ENCODE assay signal across 8 cellular contexts in the genomic region with DNA sequence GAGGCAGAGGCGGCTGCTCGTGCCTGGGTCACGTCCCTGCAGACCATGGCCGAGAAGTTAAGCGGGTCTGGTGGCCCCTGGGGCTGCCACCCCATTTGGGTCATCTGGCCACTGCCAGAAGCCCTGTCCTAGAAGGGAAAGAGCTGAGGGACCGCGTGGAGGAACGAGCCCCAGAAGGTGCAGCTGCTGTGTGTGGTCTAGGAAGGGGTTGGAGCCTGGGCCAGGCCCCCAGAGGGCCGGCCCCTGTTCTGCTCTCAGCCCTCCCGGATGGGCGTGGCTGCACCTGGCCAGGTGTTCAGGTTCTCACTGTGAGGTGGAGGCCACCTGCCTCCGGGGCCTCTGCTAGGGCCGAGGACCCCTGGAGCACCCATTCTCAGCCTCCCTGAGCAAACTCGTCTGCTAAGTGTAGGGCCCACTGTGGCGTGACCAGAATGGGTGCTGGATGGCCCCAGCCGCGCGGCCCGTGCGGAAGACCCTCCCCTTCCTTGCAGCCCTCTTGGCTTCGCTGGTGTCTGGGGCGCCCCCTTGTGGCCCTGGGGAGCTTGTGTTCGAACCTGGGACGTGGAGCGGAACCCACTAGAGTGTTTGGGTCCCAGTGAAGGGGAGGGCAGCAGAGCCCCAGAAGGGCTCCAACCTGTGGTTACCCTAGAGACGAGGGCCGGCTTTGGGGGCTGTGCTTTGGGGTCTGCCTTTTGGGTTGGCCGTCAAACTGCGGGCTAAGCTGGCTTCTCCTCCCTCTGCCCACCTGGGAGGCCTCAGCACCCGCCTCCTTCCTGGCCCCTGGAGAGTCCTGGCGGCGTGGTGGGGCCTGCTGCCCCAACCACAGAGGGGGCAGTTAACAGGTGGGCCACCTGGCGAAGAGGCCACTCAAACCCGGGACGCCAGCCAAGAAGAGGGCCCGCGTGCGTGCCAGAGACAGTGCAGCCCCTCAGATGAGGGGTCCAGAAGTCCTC. TPM values are rescaled to one million over a fixed set of nuclear protein-coding genes. Genes with fewer than 3 reads are reported as not detected.
A peak's percentile ranks its signal among the peaks of the same experiment; 100 is the strongest.
DNase-seq lines count a peak whose midpoint lies in the region; ATAC-seq and TF ChIP-seq lines count a peak whose summit lies in the region.

No MANE protein-coding gene starts in this region.

- peaks cover 13% of the 10 kb centered on the region for H3K27me3 Mint-ChIP-seq in CD4-positive, CD25-positive, alpha-beta regulatory T cell
- H3K27me3 Mint-ChIP-seq in activated CD8-positive, alpha-beta T cell treated with anti-CD3 and anti-CD28 coated beads, Interleukin-2, amount 10 ng/mL, durations not matched to agents 7 days and 5 days (ENCODE audit: low read depth), result peaks cover 6% of the 10 kb centered on the region
- H3K27me3 Mint-ChIP-seq in endothelial cell (ENCODE audit: unreplicated experiment), result peaks cover 8% of the 10 kb centered on the region
- no peaks in the 10 kb centered on the region for H3K27me3 Mint-ChIP-seq in stimulated activated memory B cell treated with anti-CD40 and anti-IgM and Interleukin-4, amounts not matched to agents 10 μg/mL and 1 μg/mL and 100 μg/mL, for 72 hours

- H3K4me3 Mint-ChIP-seq in CD4-positive, CD25-positive, alpha-beta regulatory T cell, result peak overlapping the region in 3 of 4 donors; percentile 73 to 78 (median 75)
- H3K4me3 Mint-ChIP-seq in activated CD8-positive, alpha-beta T cell treated with anti-CD3 and anti-CD28 coated beads, Interleukin-2, amount 10 ng/mL, durations not matched to agents 7 days and 5 days, result peak overlapping the region; percentile 72
- H3K4me3 Mint-ChIP-seq in endothelial cell (ENCODE audit: unreplicated experiment), result peak overlapping the region; percentile 67
- peak overlapping the region; percentile 78 for H3K4me3 Mint-ChIP-seq in stimulated activated memory B cell treated with anti-CD40 and anti-IgM and Interleukin-4, amounts not matched to agents 10 μg/mL and 1 μg/mL and 100 μg/mL, for 72 hours

- DNase-seq in CD4-positive, CD25-positive, alpha-beta regulatory T cell, result peak; percentile 53 to 73 (median 62)
- peak; percentile 68 for DNase-seq in NCI-H82 treated with DMSO at 0.1 percent for 48 hours (lab: John Stamatoyannopoulos, UW; ENCODE audit: unreplicated experiment)
- peak; percentile 78 for DNase-seq in activated CD8-positive, alpha-beta T cell treated with anti-CD3 and anti-CD28 coated beads, Interleukin-2, amount 10 ng/mL, durations not matched to agents 7 days and 5 days
- DNase-seq in endothelial cell (ENCODE audit: low spot score), result peak; percentile 84
- peak; percentile 49 for DNase-seq in myocyte (ENCODE audit: low read depth)

- H3K27ac Mint-ChIP-seq in CD4-positive, CD25-positive, alpha-beta regulatory T cell, result no peak overlapping the region
- no peak overlapping the region for H3K27ac Mint-ChIP-seq in activated CD8-positive, alpha-beta T cell treated with anti-CD3 and anti-CD28 coated beads, Interleukin-2, amount 10 ng/mL, durations not matched to agents 7 days and 5 days
- no peak overlapping the region for H3K27ac Mint-ChIP-seq in endothelial cell (ENCODE audit: unreplicated experiment)
- no peak overlapping the region for H3K27ac Mint-ChIP-seq in stimulated activated memory B cell treated with anti-CD40 and anti-IgM and Interleukin-4, amounts not matched to agents 10 μg/mL and 1 μg/mL and 100 μg/mL, for 72 hours

- H3K27me3 ChIP-seq in CD4-positive, CD25-positive, alpha-beta regulatory T cell (ENCODE audit: control insufficient read depth, insufficient read depth, low read length), result no peaks in the 10 kb centered on the region

- H3K4me1 Mint-ChIP-seq in CD4-positive, CD25-positive, alpha-beta regulatory T cell, result peaks cover 0 to 29% (median 7%) of the 10 kb centered on the region in 4 donors
- peaks cover 18% of the 10 kb centered on the region for H3K4me1 Mint-ChIP-seq in activated CD8-positive, alpha-beta T cell treated with anti-CD3 and anti-CD28 coated beads, Interleukin-2, amount 10 ng/mL, durations not matched to agents 7 days and 5 days (ENCODE audit: low read depth)
- no peaks in the 10 kb centered on the region for H3K4me1 Mint-ChIP-seq in endothelial cell (ENCODE audit: unreplicated experiment)
- peaks cover 44% of the 10 kb centered on the region for H3K4me1 Mint-ChIP-seq in stimulated activated memory B cell treated with anti-CD40 and anti-IgM and Interleukin-4, amounts not matched to agents 10 μg/mL and 1 μg/mL and 100 μg/mL, for 72 hours

- POLR2A ChIA-PET in activated CD8-positive, alpha-beta T cell treated with anti-CD3 and anti-CD28 coated beads, Interleukin-2, amount 10 ng/mL, durations not matched to agents 7 days and 5 days (lab: Charles Lee), result no interaction called here

- peak; percentile 36 for ATAC-seq in CD4-positive, CD25-positive, alpha-beta regulatory T cell (ENCODE audit: low read depth in 2 of 2)
- ATAC-seq in HG03432 (IDR thresholded peaks at IDR 0.05; ENCODE audit: unreplicated experiment) (peak; percentile 53), HG03280 (IDR thresholded peaks at IDR 0.05; ENCODE audit: unreplicated experiment) (no peak)
- peak; percentile 38 for ATAC-seq in activated CD8-positive, alpha-beta T cell treated with anti-CD3 and anti-CD28 coated beads, Interleukin-2, amount 10 ng/mL, durations not matched to agents 7 days and 5 days
- ATAC-seq in stimulated activated memory B cell treated with anti-CD40 and anti-IgM and Interleukin-4, amounts not matched to agents 10 μg/mL and 1 μg/mL and 100 μg/mL, for 72 hours, result peak; percentile 62

- no peaks in the 10 kb centered on the region for H3K9me3 ChIP-seq in CD4-positive, CD25-positive, alpha-beta regulatory T cell (ENCODE audit: control insufficient read depth in 2 of 2, low read length in 2 of 2)

- peak; percentile 74 for TF ChIP-seq CTCF in endothelial cell (IDR thresholded peaks at IDR 0.05; ENCODE audit: unreplicated experiment)

- peaks cover 28% of the 10 kb centered on the region for H3K4me1 ChIP-seq in CD4-positive, CD25-positive, alpha-beta regulatory T cell (ENCODE audit: control insufficient read depth, insufficient read depth, low read length, poor library complexity, severe bottlenecking)

- H3K27ac ChIP-seq in CD4-positive, CD25-positive, alpha-beta regulatory T cell (ENCODE audit: insufficient read depth, low read length, poor library complexity, severe bottlenecking), result no peak overlapping the region

- H3K36me3 ChIP-seq in CD4-positive, CD25-positive, alpha-beta regulatory T cell (ENCODE audit: control insufficient read depth, insufficient read depth, low read length), result no peaks in the 10 kb centered on the region

- CTCF ChIA-PET in activated CD8-positive, alpha-beta T cell treated with anti-CD3 and anti-CD28 coated beads, Interleukin-2, amount 10 ng/mL, durations not matched to agents 7 days and 5 days (lab: Charles Lee), result interaction anchor here (0.6 to 3.0 kb wide), 15 partner anchors 18 to 407 kb away, joined by 3 to 17 read pairs (median 4); no protein-coding TSS in a partner anchor

- peaks cover 8% of the 10 kb centered on the region for H3K36me3 Mint-ChIP-seq in CD4-positive, CD25-positive, alpha-beta regulatory T cell
- H3K36me3 Mint-ChIP-seq in activated CD8-positive, alpha-beta T cell treated with anti-CD3 and anti-CD28 coated beads, Interleukin-2, amount 10 ng/mL, durations not matched to agents 7 days and 5 days (ENCODE audit: low read depth), result no peaks in the 10 kb centered on the region
- H3K36me3 Mint-ChIP-seq in endothelial cell (ENCODE audit: low read depth, unreplicated experiment), result peaks cover 7% of the 10 kb centered on the region
- peaks cover 29% of the 10 kb centered on the region for H3K36me3 Mint-ChIP-seq in stimulated activated memory B cell treated with anti-CD40 and anti-IgM and Interleukin-4, amounts not matched to agents 10 μg/mL and 1 μg/mL and 100 μg/mL, for 72 hours

- H3K9me3 Mint-ChIP-seq in CD4-positive, CD25-positive, alpha-beta regulatory T cell, result no peaks in the 10 kb centered on the region
- H3K9me3 Mint-ChIP-seq in activated CD8-positive, alpha-beta T cell treated with anti-CD3 and anti-CD28 coated beads, Interleukin-2, amount 10 ng/mL, durations not matched to agents 7 days and 5 days (ENCODE audit: insufficient read depth), result no peaks in the 10 kb centered on the region
- H3K9me3 Mint-ChIP-seq in endothelial cell (ENCODE audit: unreplicated experiment), result no peaks in the 10 kb centered on the region
- no peaks in the 10 kb centered on the region for H3K9me3 Mint-ChIP-seq in stimulated activated memory B cell treated with anti-CD40 and anti-IgM and Interleukin-4, amounts not matched to agents 10 μg/mL and 1 μg/mL and 100 μg/mL, for 72 hours

- H3K4me3 ChIP-seq in CD4-positive, CD25-positive, alpha-beta regulatory T cell (ENCODE audit: low read depth, low read length), result no peak overlapping the region

RNA-seq across cellular contexts. Expression of gene LRCOL1, which starts 49.3 kb away (rescaled TPM):
- not detected for total RNA-seq in CD4-positive, CD25-positive, alpha-beta regulatory T cell
- polyA plus RNA-seq in CD4-positive, CD25-positive, alpha-beta regulatory T cell, result not detected
- not detected for total RNA-seq in activated CD8-positive, alpha-beta T cell treated with anti-CD3 and anti-CD28 coated beads, Interleukin-2, amount 10 ng/mL, durations not matched to agents 7 days and 5 days
- total RNA-seq in endothelial cell (ENCODE audit: unreplicated experiment) (not detected), myocyte (not detected in 2 replicates)
- polyA plus RNA-seq in myocyte (2012), result not detected

RNA-seq across cellular contexts. Expression of gene P2RX2, which starts 57.5 kb away (rescaled TPM):
- total RNA-seq in CD4-positive, CD25-positive, alpha-beta regulatory T cell, result not detected
- polyA plus RNA-seq in CD4-positive, CD25-positive, alpha-beta regulatory T cell, result not detected
- total RNA-seq in activated CD8-positive, alpha-beta T cell treated with anti-CD3 and anti-CD28 coated beads, Interleukin-2, amount 10 ng/mL, durations not matched to agents 7 days and 5 days, result not detected
- total RNA-seq in endothelial cell (ENCODE audit: unreplicated experiment), result not detected
- not detected in 2 replicates for total RNA-seq in myocyte
- polyA plus RNA-seq in myocyte (2012), result not detected
